ENCODE assay signal across 9 cellular contexts in the genomic region with DNA sequence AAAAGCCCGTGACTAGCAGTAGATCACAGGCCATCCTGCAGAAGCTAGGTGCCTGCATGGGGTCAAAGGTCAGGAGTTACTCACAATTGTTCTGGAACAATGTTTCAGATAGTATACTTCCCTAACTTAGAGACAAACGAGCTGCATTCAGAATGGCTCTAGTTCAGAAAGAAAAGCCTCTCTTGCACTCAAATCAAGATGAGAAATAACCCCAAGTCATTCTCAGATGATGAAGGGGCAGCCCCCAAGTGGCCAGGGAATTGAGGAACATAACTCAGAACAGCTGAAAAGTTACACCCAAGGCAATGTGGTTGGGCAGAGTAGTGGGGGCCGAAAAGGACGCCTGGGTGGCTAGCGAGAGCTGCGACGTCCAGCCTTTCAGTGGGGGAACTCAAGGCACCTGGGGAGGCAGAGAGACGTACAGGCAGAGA. TPM values are rescaled to one million over a fixed set of nuclear protein-coding genes. Genes with fewer than 3 reads are reported as not detected.
DNase-seq lines count a peak whose midpoint lies in the region; ATAC-seq and TF ChIP-seq lines count a peak whose summit lies in the region.
"Had no signal": no experiment of that assay in that cellular context is flagged by ENCODE, and none has a peak within 500 bp of the region (broad histone marks: within the 10 kb centered on the region; RNA-seq: fewer than 3 reads in every experiment).

No MANE protein-coding gene starts in this region.

- H3K27me3 ChIP-seq in spleen (replicated peaks in 1 of 7) (no peaks in the 10 kb centered on the region), gastrocnemius medialis (no peaks in the 10 kb centered on the region), osteoblast (ENCODE audit: insufficient read depth, low read length) (no peaks in the 10 kb centered on the region)
- H3K27me3 ChIP-seq: upper lobe of left lung had no signal

- H3K9me3 ChIP-seq in spleen (no peaks in the 10 kb centered on the region), gastrocnemius medialis (no peaks in the 10 kb centered on the region), osteoblast (ENCODE audit: low read depth, low read length) (no peaks in the 10 kb centered on the region)
- H3K9me3 ChIP-seq: upper lobe of left lung had no signal

- no peak for TF ChIP-seq CTCF in activated CD8-positive, alpha-beta T cell treated with anti-CD3 and anti-CD28 coated beads for 36 hours (IDR thresholded peaks at IDR 0.05)
- TF ChIP-seq CTCF in spleen (IDR thresholded peaks at IDR 0.05 in 8 of 11, conservative IDR thresholded peaks at IDR 0.05 in 3 of 11) (no peak), gastrocnemius medialis (IDR thresholded peaks at IDR 0.05 in 4 of 5, conservative IDR thresholded peaks at IDR 0.05 in 1 of 5) (no peak), osteoblast (IDR thresholded peaks at IDR 0.05; ENCODE audit: extremely low read depth, low read depth, low read length) (no peak)

- H4K20me1 ChIP-seq in osteoblast (ENCODE audit: insufficient read depth, low read length) = peaks cover 19% of the 10 kb centered on the region

- no peak for TF ChIP-seq POLR2A in spleen (IDR thresholded peaks at IDR 0.05)
- no peak for TF ChIP-seq POLR2A in gastrocnemius medialis (IDR thresholded peaks at IDR 0.05)

- no peak overlapping the region for H3K4me3 Mint-ChIP-seq in activated CD8-positive, alpha-beta T cell treated with anti-CD3 and anti-CD28 coated beads for 36 hours
- no peak overlapping the region for H3K4me3 Mint-ChIP-seq in activated CD8-positive, alpha-beta T cell treated with anti-CD3 and anti-CD28 coated beads, Interleukin-2, amount 10 ng/mL, durations not matched to agents 7 days and 5 days
- no peak overlapping the region for H3K4me3 Mint-ChIP-seq in activated naive CD8-positive, alpha-beta T cell treated with anti-CD3 and anti-CD28 coated beads, Interleukin-2, amount 50 U/mL, for 24 hours

- in situ Hi-C loops in gastrocnemius medialis (cut with MboI; ENCODE audit: low sequenced_read_pairs in 4 of 4) = no loop called here

- peaks cover 54 to 100% (median 94%) of the 10 kb centered on the region in 6 donors for H3K4me1 ChIP-seq in spleen
- peaks cover 7 to 18% of the 10 kb centered on the region in 2 donors for H3K4me1 ChIP-seq in gastrocnemius medialis
- H3K4me1 ChIP-seq in osteoblast (ENCODE audit: insufficient read depth, low read length) = peaks cover 41% of the 10 kb centered on the region

- H3K4me3 ChIP-seq in spleen = peak overlapping the region in 2 of 8 donors; percentile 0 to 37
- H3K4me3 ChIP-seq in gastrocnemius medialis = no peak overlapping the region
- H3K4me3 ChIP-seq in osteoblast (ENCODE audit: insufficient read depth, low read length) = no peak overlapping the region
- H3K4me3 ChIP-seq: upper lobe of left lung had no signal

- H3K9me3 Mint-ChIP-seq in activated CD8-positive, alpha-beta T cell treated with anti-CD3 and anti-CD28 coated beads for 36 hours = no peaks in the 10 kb centered on the region
- no peaks in the 10 kb centered on the region for H3K9me3 Mint-ChIP-seq in activated CD8-positive, alpha-beta T cell treated with anti-CD3 and anti-CD28 coated beads, Interleukin-2, amount 10 ng/mL, durations not matched to agents 7 days and 5 days (ENCODE audit: insufficient read depth)
- H3K9me3 Mint-ChIP-seq in activated naive CD8-positive, alpha-beta T cell treated with anti-CD3 and anti-CD28 coated beads, Interleukin-2, amount 50 U/mL, for 24 hours = no peaks in the 10 kb centered on the region

- H3K27ac Mint-ChIP-seq in activated CD8-positive, alpha-beta T cell treated with anti-CD3 and anti-CD28 coated beads for 36 hours = no peak overlapping the region
- no peak overlapping the region for H3K27ac Mint-ChIP-seq in activated CD8-positive, alpha-beta T cell treated with anti-CD3 and anti-CD28 coated beads, Interleukin-2, amount 10 ng/mL, durations not matched to agents 7 days and 5 days
- H3K27ac Mint-ChIP-seq in activated naive CD8-positive, alpha-beta T cell treated with anti-CD3 and anti-CD28 coated beads, Interleukin-2, amount 50 U/mL, for 24 hours = no peak overlapping the region

- CTCF ChIA-PET in activated CD8-positive, alpha-beta T cell treated with anti-CD3 and anti-CD28 coated beads for 36 hours (lab: Charles Lee) = interaction anchor here (0.8 to 3.6 kb wide), 11 partner anchors 9 to 198 kb away, joined by 3 to 14 read pairs (median 4); no protein-coding TSS in a partner anchor
- CTCF ChIA-PET in activated CD8-positive, alpha-beta T cell treated with anti-CD3 and anti-CD28 coated beads, Interleukin-2, amount 10 ng/mL, durations not matched to agents 7 days and 5 days (lab: Charles Lee) = interaction anchor here (1.0 to 3.1 kb wide), 8 partner anchors 9 to 198 kb away, joined by 3 to 18 read pairs (median 8); no protein-coding TSS in a partner anchor

- peaks cover 76% of the 10 kb centered on the region for H3K79me2 ChIP-seq in osteoblast (ENCODE audit: insufficient read depth, low read length)

- peaks cover 0 to 11% (median 0%) of the 10 kb centered on the region in 6 donors for H3K36me3 ChIP-seq in spleen
- H3K36me3 ChIP-seq in gastrocnemius medialis = no peaks in the 10 kb centered on the region
- peaks cover 6% of the 10 kb centered on the region for H3K36me3 ChIP-seq in osteoblast (ENCODE audit: insufficient read depth, low read length)
- H3K36me3 ChIP-seq: upper lobe of left lung had no signal

- no peak overlapping the region for H2AFZ ChIP-seq in osteoblast (ENCODE audit: low read length)

- peaks cover 17% of the 10 kb centered on the region for H3K4me1 Mint-ChIP-seq in activated CD8-positive, alpha-beta T cell treated with anti-CD3 and anti-CD28 coated beads for 36 hours (ENCODE audit: low read depth)
- peaks cover 16% of the 10 kb centered on the region for H3K4me1 Mint-ChIP-seq in activated CD8-positive, alpha-beta T cell treated with anti-CD3 and anti-CD28 coated beads, Interleukin-2, amount 10 ng/mL, durations not matched to agents 7 days and 5 days (ENCODE audit: low read depth)
- H3K4me1 Mint-ChIP-seq in activated naive CD8-positive, alpha-beta T cell treated with anti-CD3 and anti-CD28 coated beads, Interleukin-2, amount 50 U/mL, for 24 hours = peaks cover 17% of the 10 kb centered on the region

- DNase-seq in activated CD8-positive, alpha-beta T cell treated with anti-CD3 and anti-CD28 coated beads for 36 hours = peak; percentile 56
- no peak for DNase-seq in activated CD8-positive, alpha-beta T cell treated with anti-CD3 and anti-CD28 coated beads, Interleukin-2, amount 10 ng/mL, durations not matched to agents 7 days and 5 days
- DNase-seq in activated naive CD8-positive, alpha-beta T cell treated with anti-CD3 and anti-CD28 coated beads, Interleukin-2, amount 50 U/mL, for 24 hours = no peak
- DNase-seq in spleen (peak; percentile 78), gastrocnemius medialis (no peak), osteoblast (ENCODE audit: insufficient read length, low spot score, missing footprints) (no peak), left cardiac atrium (no peak)
- DNase-seq: upper lobe of left lung had no signal

- no peak overlapping the region for H3K4me2 ChIP-seq in osteoblast (ENCODE audit: insufficient read depth, low read length)

- WGBS in spleen, 5 donors = 37 to 65% (median 50%) methylated on average over 8 of the region's 8 CpGs

- H3K27me3 Mint-ChIP-seq in activated CD8-positive, alpha-beta T cell treated with anti-CD3 and anti-CD28 coated beads for 36 hours = no peaks in the 10 kb centered on the region
- H3K27me3 Mint-ChIP-seq in activated CD8-positive, alpha-beta T cell treated with anti-CD3 and anti-CD28 coated beads, Interleukin-2, amount 10 ng/mL, durations not matched to agents 7 days and 5 days (ENCODE audit: low read depth) = no peaks in the 10 kb centered on the region
- peaks cover 3% of the 10 kb centered on the region for H3K27me3 Mint-ChIP-seq in activated naive CD8-positive, alpha-beta T cell treated with anti-CD3 and anti-CD28 coated beads, Interleukin-2, amount 50 U/mL, for 24 hours

- POLR2A ChIA-PET in activated CD8-positive, alpha-beta T cell treated with anti-CD3 and anti-CD28 coated beads for 36 hours (lab: Charles Lee) = interaction anchor here (0.7 to 4.2 kb wide), 12 partner anchors 8 to 127 kb away, joined by 3 to 23 read pairs (median 5); no protein-coding TSS in a partner anchor
- POLR2A ChIA-PET in activated CD8-positive, alpha-beta T cell treated with anti-CD3 and anti-CD28 coated beads, Interleukin-2, amount 10 ng/mL, durations not matched to agents 7 days and 5 days (lab: Charles Lee) = interaction anchor here (1.1 to 1.3 kb wide), 2 partner anchors 28 to 82 kb away, joined by 3 to 5 read pairs; a partner anchor contains a TSS

- H3K27ac ChIP-seq in spleen (peak overlapping the region; percentile 31 to 84 (median 76)), gastrocnemius medialis (no peak overlapping the region), osteoblast (ENCODE audit: low read depth, low read length) (no peak overlapping the region)

- H3K36me3 Mint-ChIP-seq in activated CD8-positive, alpha-beta T cell treated with anti-CD3 and anti-CD28 coated beads for 36 hours (ENCODE audit: low read depth) = peaks cover 43% of the 10 kb centered on the region
- peaks cover 46% of the 10 kb centered on the region for H3K36me3 Mint-ChIP-seq in activated CD8-positive, alpha-beta T cell treated with anti-CD3 and anti-CD28 coated beads, Interleukin-2, amount 10 ng/mL, durations not matched to agents 7 days and 5 days (ENCODE audit: low read depth)
- peaks cover 31% of the 10 kb centered on the region for H3K36me3 Mint-ChIP-seq in activated naive CD8-positive, alpha-beta T cell treated with anti-CD3 and anti-CD28 coated beads, Interleukin-2, amount 50 U/mL, for 24 hours (ENCODE audit: low read depth)

- peak; percentile 10 for ATAC-seq in activated CD8-positive, alpha-beta T cell treated with anti-CD3 and anti-CD28 coated beads for 36 hours
- ATAC-seq in activated CD8-positive, alpha-beta T cell treated with anti-CD3 and anti-CD28 coated beads, Interleukin-2, amount 10 ng/mL, durations not matched to agents 7 days and 5 days = no peak
- peak; percentile 46 for ATAC-seq in HG02943 (IDR thresholded peaks at IDR 0.05; ENCODE audit: low read depth, unreplicated experiment)
- peak; percentile 10 for ATAC-seq in activated naive CD8-positive, alpha-beta T cell treated with anti-CD3 and anti-CD28 coated beads, Interleukin-2, amount 50 U/mL, for 24 hours
- no peak for ATAC-seq in gastrocnemius medialis
- ATAC-seq in left cardiac atrium = no peak

- intact Hi-C loops in activated CD8-positive, alpha-beta T cell treated with anti-CD3 and anti-CD28 coated beads for 36 hours (cut with micrococcal nuclease) = no loop called here
- intact Hi-C loops in spleen (cut with DNase I; ENCODE audit: low total_unique reads) = no loop called here
- intact Hi-C loops in gastrocnemius medialis (cut with DNase I; ENCODE audit: low total_unique reads) = no loop called here
- intact Hi-C loops in left cardiac atrium (cut with DNase I) = no loop called here

RNA-seq across cellular contexts. Expression of a gene that starts 27.8 kb away (rescaled TPM):
- total RNA-seq in activated CD8-positive, alpha-beta T cell treated with anti-CD3 and anti-CD28 coated beads for 36 hours = 100 to 1,000 TPM; 384 to 386 TPM
- total RNA-seq in activated CD8-positive, alpha-beta T cell treated with anti-CD3 and anti-CD28 coated beads, Interleukin-2, amount 10 ng/mL, durations not matched to agents 7 days and 5 days = 100 to 1,000 TPM; 148 to 154 TPM
- total RNA-seq in spleen (100 to 1,000 TPM; 193 to 409 (median 227) TPM), gastrocnemius medialis (10 to 100 TPM in 3 of 4 donors, 1 to 10 TPM in 1; 9.2 to 36.8 (median 17.0) TPM), osteoblast (104 and 106 TPM in 2 replicates), left cardiac atrium (10 to 100 TPM; 60.4 to 75.8 TPM)
- 10 to 100 TPM; 56.6 to 78.1 (median 65.6) TPM for polyA plus RNA-seq in spleen

Comparison
In these comparisons a context has a peak if more than half of its experiments do, and no peak if none do; other contexts are left out.
1. ATAC-seq: peak in activated CD8-positive, alpha-beta T cell treated with anti-CD3 and anti-CD28 coated beads for 36 hours (single experiment), HG02943 (single experiment) and activated naive CD8-positive, alpha-beta T cell treated with anti-CD3 and anti-CD28 coated beads, Interleukin-2, amount 50 U/mL, for 24 hours (single experiment); none in activated CD8-positive, alpha-beta T cell treated with anti-CD3 and anti-CD28 coated beads, Interleukin-2, amount 10 ng/mL, durations not matched to agents 7 days and 5 days (single experiment), gastrocnemius medialis (0 of 2) and left cardiac atrium (0 of 2).
2. DNase-seq: peak in activated CD8-positive, alpha-beta T cell treated with anti-CD3 and anti-CD28 coated beads for 36 hours (single experiment) and spleen (single experiment); none in activated CD8-positive, alpha-beta T cell treated with anti-CD3 and anti-CD28 coated beads, Interleukin-2, amount 10 ng/mL, durations not matched to agents 7 days and 5 days (single experiment), activated naive CD8-positive, alpha-beta T cell treated with anti-CD3 and anti-CD28 coated beads, Interleukin-2, amount 50 U/mL, for 24 hours (single experiment), gastrocnemius medialis (0 of 2), osteoblast (single experiment) and left cardiac atrium (single experiment).
3. H3K27ac ChIP-seq: peak in spleen (8 of 8); none in gastrocnemius medialis (0 of 4) and osteoblast (single experiment).